30 cellular contexts compared by ENCODE assay signal in genomic region chr1:22415489-22415888, GRCh38.
"Had no signal": no experiment of that assay in that cellular context is flagged by ENCODE, and none has a peak within 500 bp of the region (broad histone marks: within the 10 kb centered on the region; RNA-seq: fewer than 3 reads in every experiment).

No MANE protein-coding gene starts in this region.

- DNase-seq: activated CD4-positive, alpha-beta memory T cell treated with anti-CD3 and anti-CD28 coated beads for 36 hours; activated CD4-positive, alpha-beta T cell treated with anti-CD3 and anti-CD28 coated beads for 36 hours; activated CD4-positive, alpha-beta T cell treated with anti-CD3 and anti-CD28 coated beads, Interleukin-2, amount 10 ng/mL, durations not matched to agents 7 days and 5 days; activated CD8-positive, alpha-beta memory T cell treated with anti-CD3 and anti-CD28 coated beads, Interleukin-2, amount 10 ng/mL, durations not matched to agents 7 days and 5 days; activated effector memory CD4-positive, alpha-beta T cell treated with anti-CD3 and anti-CD28 coated beads, Interleukin-2, amount 50 U/mL, for 16 hours; activated naive CD4-positive, alpha-beta T cell treated with anti-CD3 and anti-CD28 coated beads for 36 hours; activated T-cell treated with anti-CD3 and anti-CD28 coated beads, Interleukin-2, amount 50 U/mL, for 1 hour; activated T-cell treated with anti-CD3 and anti-CD28 coated beads, Interleukin-2, amount 50 U/mL, for 72 hours; caudate nucleus; Karpas-422; KBM-7; NCI-H1105 treated with DMSO at 0.1 percent for 48 hours; NCI-H1436; NCI-H1694; NCI-H1930; NCI-H2081 treated with DMSO at 0.1 percent for 48 hours; NCI-H226; NCI-H446 treated with DMSO at 0.1 percent for 48 hours; NCI-H524; NCI-H748 treated with DMSO at 0.1 percent for 48 hours; NK-92 treated with Interleukin-12 subunit alpha and Interleukin-12 subunit beta, amount 100 ng/mL, for 24 hours; PC-3; Peyer's patch; RPMI8226; SHP77 treated with DMSO at 0.1 percent for 48 hours; SK-N-SH had no signal

- H3K4me3 ChIP-seq: adrenal gland, body of pancreas, breast epithelium, Peyer's patch, SJSA1 had no signal

- H3K9ac ChIP-seq: SK-N-SH had no signal

- H3K27me3 ChIP-seq: adrenal gland, body of pancreas, Peyer's patch had no signal

- H3K9me3 ChIP-seq: adrenal gland, body of pancreas, breast epithelium, Peyer's patch, SJSA1, SK-N-SH had no signal

- H3K4me1 ChIP-seq: Peyer's patch had no signal

- H3K36me3 ChIP-seq: adrenal gland, breast epithelium, Peyer's patch, SJSA1 had no signal

- H3K4me2 ChIP-seq: SK-N-SH had no signal

- H3K27ac ChIP-seq: SJSA1 had no signal
